In genomic region chr17:80317706-80317980, GRCh38 we compare ENCODE assay signal across 17 cellular contexts.
"Had no signal": no experiment of that assay in that cellular context is flagged by ENCODE, and none has a peak within 500 bp of the region (broad histone marks: within the 10 kb centered on the region; RNA-seq: fewer than 3 reads in every experiment).

No MANE protein-coding gene starts in this region.

- H3K9me3 Mint-ChIP-seq: nephron had no signal

- H3K27me3 ChIP-seq: heart left ventricle, pancreas, right lobe of liver, testis, tibial nerve had no signal

- H3K27me3 Mint-ChIP-seq: naive B cell; stimulated activated naive B cell treated with anti-CD40 and anti-IgM and Interleukin-4, amounts not matched to agents 10 μg/mL and 1 μg/mL and 100 μg/mL, for 72 hours; stimulated activated naive CD8-positive, alpha-beta T cell treated with anti-CD3 and anti-CD28 coated beads, Interleukin-15, amount 100 ng/mL, for 72 hours had no signal

- H3K4me1 Mint-ChIP-seq: nephron had no signal

- ATAC-seq: esophagus mucosa; left colon; pancreas; stimulated activated naive B cell treated with anti-CD40 and anti-IgM and Interleukin-4, amounts not matched to agents 10 μg/mL and 1 μg/mL and 100 μg/mL, for 72 hours; stimulated activated naive CD8-positive, alpha-beta T cell treated with anti-CD3 and anti-CD28 coated beads, Interleukin-15, amount 100 ng/mL, for 72 hours had no signal

- H3K4me1 ChIP-seq: pancreas, prostate gland, right lobe of liver, testis, tibial nerve had no signal

- H3K4me3 Mint-ChIP-seq: nephron; stimulated activated naive B cell treated with anti-CD40 and anti-IgM and Interleukin-4, amounts not matched to agents 10 μg/mL and 1 μg/mL and 100 μg/mL, for 72 hours; stimulated activated naive CD8-positive, alpha-beta T cell treated with anti-CD3 and anti-CD28 coated beads, Interleukin-15, amount 100 ng/mL, for 72 hours had no signal

- DNase-seq: effector memory CD4-positive, alpha-beta T cell; mesendoderm; naive B cell; occipital lobe; pancreas; retina; stimulated activated CD4-positive, alpha-beta T cell treated with anti-CD3 and anti-CD28 coated beads, Interleukin-4, amount 100 ng/mL, for 24 hours; stimulated activated naive B cell treated with anti-CD40 and anti-IgM and Interleukin-4, amounts not matched to agents 10 μg/mL and 1 μg/mL and 100 μg/mL, for 72 hours; stimulated activated naive CD8-positive, alpha-beta T cell treated with anti-CD3 and anti-CD28 coated beads, Interleukin-15, amount 100 ng/mL, for 72 hours; testis had no signal

- H3K4me3 ChIP-seq: heart left ventricle, pancreas, prostate gland, right lobe of liver, testis, tibial nerve had no signal

- H3K27ac Mint-ChIP-seq: nephron; stimulated activated naive B cell treated with anti-CD40 and anti-IgM and Interleukin-4, amounts not matched to agents 10 μg/mL and 1 μg/mL and 100 μg/mL, for 72 hours had no signal

- H3K27ac ChIP-seq: heart left ventricle, pancreas, prostate gland, right lobe of liver, testis had no signal
